19 cellular contexts compared by ENCODE assay signal in genomic region chr14:26026384-26026783, GRCh38.
DNase-seq lines count a peak whose midpoint lies in the region; ATAC-seq and TF ChIP-seq lines count a peak whose summit lies in the region.
"Had no signal": no experiment of that assay in that cellular context is flagged by ENCODE, and none has a peak within 500 bp of the region (broad histone marks: within the 10 kb centered on the region; RNA-seq: fewer than 3 reads in every experiment).

No MANE protein-coding gene starts in this region.

- H3K36me3 ChIP-seq in MM.1S (replicated peaks; ENCODE audit: insufficient read depth, low read length) (no peaks in the 10 kb centered on the region), breast epithelium (no peaks in the 10 kb centered on the region), MG63 (no peaks in the 10 kb centered on the region)
- H3K36me3 ChIP-seq: SJSA1 had no signal

- H3K9me3 ChIP-seq in MM.1S (replicated peaks; ENCODE audit: insufficient read depth, low read length), result no peaks in the 10 kb centered on the region
- no peaks in the 10 kb centered on the region for H3K9me3 ChIP-seq in breast epithelium
- no peaks in the 10 kb centered on the region for H3K9me3 ChIP-seq in MG63
- H3K9me3 ChIP-seq: SJSA1 had no signal

- DNase-seq in MM.1S, result peak; percentile 55
- no peak for DNase-seq in stimulated activated CD4-positive, alpha-beta T cell treated with anti-CD3 and anti-CD28 coated beads, Interleukin-1b, Interleukin-23, amount 100 ng/mL, for 48 hours
- no peak for DNase-seq in breast epithelium (ENCODE audit: low spot score in 2 of 2)
- DNase-seq in MG63, result no peak
- DNase-seq: CD8-positive, alpha-beta T cell; DMS79 treated with DMSO at 0.1 percent for 48 hours; GF-D8; NCI-H2029; NCI-H446 treated with DMSO at 0.1 percent for 48 hours; NCI-H526; Right ventricle myocardium superior; RPMI8226; T-helper 2 cell had no signal

- H4K20me1 ChIP-seq in MM.1S (ENCODE audit: insufficient read depth, low read length), result no peaks in the 10 kb centered on the region

- H3F3A ChIP-seq in MM.1S (ENCODE audit: insufficient read depth, low read length), result no peaks in the 10 kb centered on the region

- H2AFZ ChIP-seq in MM.1S (ENCODE audit: low read length), result no peak overlapping the region

- H3K27me3 ChIP-seq in MM.1S (replicated peaks; ENCODE audit: insufficient read depth, low read length) (no peaks in the 10 kb centered on the region), breast epithelium (no peaks in the 10 kb centered on the region), MG63 (no peaks in the 10 kb centered on the region)
- H3K27me3 ChIP-seq: SJSA1 had no signal

- 0 out of 2 replicates have a peak, but pooled peaks cover 4% of the 10 kb centered on the region for H3K4me1 ChIP-seq in MM.1S (ENCODE audit: low read length)
- no peaks in the 10 kb centered on the region for H3K4me1 ChIP-seq in breast epithelium
- H3K4me1 ChIP-seq: SJSA1 had no signal

- H3K4me3 ChIP-seq in MM.1S (ENCODE audit: low read length) (no peak overlapping the region), breast epithelium (no peak overlapping the region), MG63 (no peak overlapping the region)
- H3K4me3 ChIP-seq: K562, SJSA1 had no signal

- TF ChIP-seq POLR2A in breast epithelium (IDR thresholded peaks at IDR 0.05), result no peak

- no peaks in the 10 kb centered on the region for H3K79me2 ChIP-seq in MM.1S (ENCODE audit: low read length)

- H3K9me2 ChIP-seq in MM.1S (replicated peaks; ENCODE audit: insufficient read depth, low read length), result no peaks in the 10 kb centered on the region

- no peak overlapping the region; the same call in 1 of the 2 replicates for H3K4me2 ChIP-seq in MM.1S (ENCODE audit: low read depth, low read length)

- ATAC-seq in GM21423 (IDR thresholded peaks at IDR 0.05; ENCODE audit: unreplicated experiment) (peak; percentile 68), HG03103 (IDR thresholded peaks at IDR 0.05; ENCODE audit: low read depth, unreplicated experiment) (peak; percentile 55), HG03280 (IDR thresholded peaks at IDR 0.05; ENCODE audit: unreplicated experiment) (no peak)
- ATAC-seq: CD8-positive, alpha-beta T cell; K562 had no signal

- TF ChIP-seq CTCF in MM.1S (IDR thresholded peaks at IDR 0.05; ENCODE audit: low read length), result no peak
- TF ChIP-seq CTCF in breast epithelium (IDR thresholded peaks at IDR 0.05), result no peak

- H3K9ac ChIP-seq in MM.1S (ENCODE audit: low read length), result no peak overlapping the region

- intact Hi-C loops in breast epithelium (cut with DNase I; ENCODE audit: low total_unique reads), result no loop called here

- H3K27ac ChIP-seq in MM.1S (ENCODE audit: low read length) (peak overlapping the region; percentile 8; the same call in 1 of the 2 replicates), breast epithelium (no peak overlapping the region)
- H3K27ac ChIP-seq: C4-2B, SJSA1 had no signal
